11 cellular contexts compared by ENCODE assay signal in the genomic region with DNA sequence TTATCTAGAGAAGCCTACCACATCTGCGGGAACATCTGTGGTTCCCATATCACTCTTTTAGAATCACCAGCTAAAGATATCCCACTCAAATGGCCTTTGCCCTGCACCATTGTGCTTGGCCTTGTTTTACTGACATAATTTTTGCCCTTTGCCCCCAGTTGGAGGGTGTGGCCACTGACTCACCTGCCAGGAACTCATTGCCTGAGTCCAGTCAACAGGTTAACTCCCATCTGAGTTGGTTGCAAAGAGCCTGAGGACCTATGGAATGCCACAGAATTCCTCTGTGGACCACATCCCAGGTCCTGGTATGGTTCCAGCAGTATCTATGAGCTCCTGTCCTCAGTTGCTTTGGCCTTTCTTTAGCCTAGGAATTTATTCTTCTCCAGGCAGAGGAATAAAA. TPM values are rescaled to one million over a fixed set of nuclear protein-coding genes. Genes with fewer than 3 reads are reported as not detected.
DNase-seq lines count a peak whose midpoint lies in the region; ATAC-seq and TF ChIP-seq lines count a peak whose summit lies in the region.
"Had no signal": no experiment of that assay in that cellular context is flagged by ENCODE, and none has a peak within 500 bp of the region (broad histone marks: within the 10 kb centered on the region; RNA-seq: fewer than 3 reads in every experiment).

No MANE protein-coding gene starts in this region.

- no peaks in the 10 kb centered on the region for H3K27me3 ChIP-seq in stomach
- no peaks in the 10 kb centered on the region for H3K27me3 ChIP-seq in neuronal stem cell (ENCODE audit: control insufficient read depth in 3 of 3, insufficient read depth in 3 of 3, low read depth in 1 of 3, low read length in 3 of 3)

- no peak overlapping the region for H2BK5ac ChIP-seq in neuronal stem cell (ENCODE audit: low read length)

- H3K36me3 ChIP-seq in HEK293 (ENCODE audit: control insufficient read depth in 2 of 2, insufficient read depth in 1 of 2, low read length in 2 of 2): no peaks in the 10 kb centered on the region
- H3K36me3 ChIP-seq in stomach: no peaks in the 10 kb centered on the region
- H3K36me3 ChIP-seq in neuronal stem cell (replicated peaks in 1 of 2; ENCODE audit: control insufficient read depth in 2 of 2, insufficient read depth in 2 of 2, low read length in 2 of 2): no peaks in the 10 kb centered on the region

- intact Hi-C loops in stomach (cut with DNase I; ENCODE audit: low total_unique reads): loop anchor here (10.0 kb wide), 1 partner anchor 61 kb away; no protein-coding TSS in a partner anchor

- H3K4ac ChIP-seq in neuronal stem cell (ENCODE audit: low read length): no peak overlapping the region

- H2AK5ac ChIP-seq in neuronal stem cell (ENCODE audit: low read depth, low read length): no peak overlapping the region

- H3K4me3 ChIP-seq in HEK293 (ENCODE audit: low read depth, low read length) (no peak overlapping the region), stomach (no peak overlapping the region), neuronal stem cell (ENCODE audit: low read length in 2 of 2) (no peak overlapping the region)

- POLR2A ChIA-PET in HEK293 (lab: Yijun Ruan, JAX): no interaction called here

- H3K4me2 ChIP-seq in neuronal stem cell (ENCODE audit: insufficient read depth, low read length, poor library complexity, severe bottlenecking): no peak overlapping the region

- TF ChIP-seq EP300 in stomach (IDR thresholded peaks at IDR 0.05): no peak

- no peak overlapping the region for H3K14ac ChIP-seq in neuronal stem cell (ENCODE audit: low read length)

- H3K27ac ChIP-seq in HEK293 (ENCODE audit: extremely low read depth, low read depth, low read length) (no peak overlapping the region), stomach (peak overlapping the region; percentile 30 to 98 (median 74)), neuronal stem cell (replicated peaks; ENCODE audit: low read length) (no peak overlapping the region)

- DNase-seq in SW 1271 (lab: John Stamatoyannopoulos, UW) (peak; percentile 49 to 64), hepatic stellate cell (ENCODE audit: low spot score) (peak; percentile 54), stomach (peak; percentile 63), neuronal stem cell (ENCODE audit: low spot score) (no peak)
- no peak for DNase-seq in stimulated activated CD4-positive, alpha-beta T cell treated with anti-CD3 and anti-CD28 coated beads, Interleukin-15, amount 100 ng/mL, for 24 hours
- DNase-seq: activated CD4-positive, alpha-beta T cell treated with anti-CD3 and anti-CD28 coated beads, Interleukin-2, amount 50 U/mL, for 4 hours; MM.1S; stimulated activated CD4-positive, alpha-beta T cell treated with anti-CD3 and anti-CD28 coated beads, Interleukin-2, amount 100 ng/mL, for 48 hours had no signal

- H2BK120ac ChIP-seq in neuronal stem cell (ENCODE audit: low read depth, low read length): no peak overlapping the region

- TF ChIP-seq POLR2A in stomach (IDR thresholded peaks at IDR 0.05): no peak

- CTCF ChIA-PET in HEK293 (lab: Yijun Ruan, JAX): interaction anchor here (1.4 kb wide), 1 partner anchor 29 kb away, joined by 7 read pairs; no protein-coding TSS in a partner anchor

- WGBS in stomach, 5 donors: 58 to 86% (median 65%) methylated on average over 1 of the region's 1 CpG
- no CpG with 5 or more reads among the region's 1 CpG for WGBS in neuronal stem cell (ENCODE audit: extremely low coverage in 2 of 2, insufficient read length in 2 of 2, insufficient replicate concordance in 1 of 2), 2 donors

- TF ChIP-seq CTCF in HEK293 (tag by site-specific recombination; IDR thresholded peaks at IDR 0.05): no peak
- no peak for TF ChIP-seq CTCF in stomach (IDR thresholded peaks at IDR 0.05)

- H2AFZ ChIP-seq in neuronal stem cell (ENCODE audit: low read length): no peak overlapping the region

- H3K79me1 ChIP-seq in neuronal stem cell (ENCODE audit: low read depth, low read length): no peaks in the 10 kb centered on the region

- no peak overlapping the region for H2BK12ac ChIP-seq in neuronal stem cell (ENCODE audit: low read length)

- H3K9me3 ChIP-seq in HEK293 (ENCODE audit: control insufficient read depth, insufficient read depth, low read depth, low read length): no peaks in the 10 kb centered on the region
- no peaks in the 10 kb centered on the region for H3K9me3 ChIP-seq in stomach
- no peaks in the 10 kb centered on the region for H3K9me3 ChIP-seq in neuronal stem cell (replicated peaks in 1 of 2; ENCODE audit: control insufficient read depth in 2 of 2, insufficient read depth in 1 of 2, low read depth in 1 of 2, low read length in 2 of 2)

- H3K4me1 ChIP-seq in HEK293 (ENCODE audit: control insufficient read depth, insufficient read depth, low read length): no peaks in the 10 kb centered on the region
- peaks cover 10 to 42% (median 19%) of the 10 kb centered on the region in 4 donors for H3K4me1 ChIP-seq in stomach
- H3K4me1 ChIP-seq in neuronal stem cell (ENCODE audit: control insufficient read depth in 2 of 2, insufficient read depth in 1 of 2, low read depth in 1 of 2, low read length in 2 of 2): peaks cover 4 to 17% of the 10 kb centered on the region in 2 donors

- H3K18ac ChIP-seq in neuronal stem cell (ENCODE audit: low read length): no peak overlapping the region

- no peak overlapping the region for H3K9ac ChIP-seq in neuronal stem cell (ENCODE audit: low read depth, low read length, poor library complexity)

- no peak overlapping the region for H2BK15ac ChIP-seq in neuronal stem cell (ENCODE audit: low read length)

- H4K91ac ChIP-seq in neuronal stem cell (ENCODE audit: low read depth, low read length, poor library complexity): no peak overlapping the region

- H3K23ac ChIP-seq in neuronal stem cell (ENCODE audit: low read depth, low read length, poor library complexity): no peak overlapping the region

- no peak overlapping the region for H4K8ac ChIP-seq in neuronal stem cell (ENCODE audit: low read depth, low read length)

- no peak for ATAC-seq in GM18873 (IDR thresholded peaks at IDR 0.05; ENCODE audit: low FRiP score, unreplicated experiment)
- ATAC-seq: activated naive CD4-positive, alpha-beta T cell treated with anti-CD3 and anti-CD28 coated beads, Interleukin-2, amount 50 U/mL, for 72 hours had no signal

TF ChIP-seq in HEK293, 187 proteins besides CTCF, POLR2A, EP300 and RAD21:
- TF ChIP-seq SCRT2 (tag by site-specific recombination; IDR thresholded peaks at IDR 0.05) (peak; percentile 25; the same call in 1 of the 2 replicates), ZNF777 (tag by site-specific recombination; IDR thresholded peaks at IDR 0.05; ENCODE audit: borderline replicate concordance) (no peak)

RNA-seq across cellular contexts. Expression of gene PTGR2, which starts 55.7 kb away (rescaled TPM):
- total RNA-seq in stomach: 10 to 100 TPM in 1 of 5 donors, 1 to 10 TPM in 3, under 1 TPM in 1; 0.58 to 17.0 (median 7.7) TPM
- 1 to 10 TPM; 4.5 to 5.5 (median 4.7) TPM for polyA plus RNA-seq in stomach
- 15.1 TPM for polyA plus RNA-seq in neuronal stem cell (2013, experiment 1 of 2)
- polyA plus RNA-seq in neuronal stem cell (2013, experiment 2 of 2): 14.4 TPM

Comparison
In these comparisons a context has a peak if more than half of its experiments do, and no peak if none do; other contexts are left out.
1. H3K27ac ChIP-seq: peak in stomach (5 of 5); none in HEK293 (single experiment) and neuronal stem cell (single experiment).
2. DNase-seq: peak in SW 1271 (2 of 2), hepatic stellate cell (single experiment) and stomach (single experiment); none in neuronal stem cell (single experiment) and stimulated activated CD4-positive, alpha-beta T cell treated with anti-CD3 and anti-CD28 coated beads, Interleukin-15, amount 100 ng/mL, for 24 hours (single experiment).